ENCODE assay signal across 20 cellular contexts in the genomic region with DNA sequence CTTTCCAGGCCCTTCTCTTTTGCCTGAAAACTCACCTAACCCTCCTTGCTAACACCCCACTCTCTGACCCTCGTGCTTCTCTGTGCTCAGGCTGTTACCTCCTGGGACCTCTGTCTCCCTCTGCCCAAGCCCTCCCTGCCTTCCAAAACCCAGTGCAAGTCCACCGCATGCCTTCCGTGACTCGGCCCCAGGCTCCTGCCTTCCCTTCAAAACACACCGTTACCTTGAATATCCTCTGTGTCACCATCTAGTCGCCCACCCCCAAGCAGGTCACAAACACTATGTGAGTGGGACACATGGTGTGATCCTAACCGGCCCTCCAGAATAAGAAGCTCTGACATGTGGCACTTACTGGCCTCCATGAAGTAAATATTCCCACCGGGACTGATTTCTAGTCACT.
"Had no signal": no experiment of that assay in that cellular context is flagged by ENCODE, and none has a peak within 500 bp of the region (broad histone marks: within the 10 kb centered on the region; RNA-seq: fewer than 3 reads in every experiment).

No MANE protein-coding gene starts in this region.

- H3K27ac ChIP-seq: KMS-11 had no signal

- DNase-seq: Kasumi-1, MM.1S, NCI-H1092 treated with DMSO at 0.1 percent for 48 hours, NCI-H1436, NCI-H187, NCI-H2029, NCI-H2081 treated with DMSO at 0.1 percent for 48 hours, NCI-H2171, NCI-H226, NCI-H446, NCI-H510A, NCI-H524 treated with DMSO at 0.1 percent for 48 hours, NCI-H69, NCI-H774, Right ventricle myocardium superior, RPMI8226, SIG-M5, SK-N-SH had no signal

- H3K9me3 ChIP-seq: SK-N-SH had no signal

- ATAC-seq: K562 had no signal

- H3K4me3 ChIP-seq: K562 had no signal
